Comparison of ENCODE assay signal across 8 cellular contexts in the genomic region with DNA sequence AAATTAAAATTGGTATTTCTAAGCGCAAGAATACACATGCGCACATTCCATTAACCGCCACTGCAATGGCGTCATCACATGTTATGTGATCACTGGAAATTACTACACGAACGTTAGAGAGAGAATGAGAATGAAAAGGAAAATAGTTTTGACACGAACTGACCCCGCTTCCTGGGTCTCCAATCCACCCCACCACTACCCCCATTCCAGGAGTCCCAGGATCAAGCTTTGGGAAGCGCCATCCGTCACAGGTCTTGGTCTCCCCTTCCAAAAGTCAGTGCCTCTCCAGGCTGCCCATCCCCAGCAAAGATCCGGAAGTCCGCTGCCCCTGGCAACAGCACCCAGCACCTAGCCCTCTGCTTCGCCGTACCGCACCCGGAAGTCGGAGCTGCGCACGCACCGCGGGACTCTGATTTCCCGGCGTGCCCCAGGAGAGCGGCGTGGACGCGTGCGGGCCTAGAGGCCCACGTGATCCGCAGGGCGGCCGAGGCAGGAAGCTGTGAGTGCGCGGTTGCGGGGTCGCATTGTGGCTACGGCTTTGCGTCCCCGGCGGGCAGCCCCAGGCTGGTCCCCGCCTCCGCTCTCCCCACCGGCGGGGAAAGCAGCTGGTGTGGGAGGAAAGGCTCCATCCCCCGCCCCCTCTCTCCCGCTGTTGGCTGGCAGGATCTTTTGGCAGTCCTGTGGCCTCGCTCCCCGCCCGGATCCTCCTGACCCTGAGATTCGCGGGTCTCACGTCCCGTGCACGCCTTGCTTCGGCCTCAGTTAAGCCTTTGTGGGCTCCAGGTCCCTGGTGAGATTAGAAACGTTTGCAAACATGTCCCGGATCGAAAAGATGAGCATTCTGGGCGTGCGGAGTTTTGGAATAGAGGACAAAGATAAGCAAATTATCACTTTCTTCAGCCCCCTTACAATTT. TPM values are rescaled to one million over a fixed set of nuclear protein-coding genes. Genes with fewer than 3 reads are reported as not detected.
A peak's percentile ranks its signal among the peaks of the same experiment; 100 is the strongest.
DNase-seq lines count a peak whose midpoint lies in the region; ATAC-seq and TF ChIP-seq lines count a peak whose summit lies in the region.

A gene (plus strand): TSS at position 467 of the 914 bp plus-strand sequence. CDS start 348 bp downstream, at position 815.

- H3K4me1 Mint-ChIP-seq in activated CD4-positive, alpha-beta T cell treated with anti-CD3 and anti-CD28 coated beads, Interleukin-2, amount 10 ng/mL, durations not matched to agents 24 days and 14 days: peaks cover 25% of the 10 kb centered on the region

- ATAC-seq in GM19324 (IDR thresholded peaks at IDR 0.05; ENCODE audit: low FRiP score, unreplicated experiment) (peak; percentile 98), HG03460 (IDR thresholded peaks at IDR 0.05; ENCODE audit: unreplicated experiment) (peak; percentile 96), left colon (peak; percentile 97)

- peaks cover 21% of the 10 kb centered on the region for H3K36me3 ChIP-seq in BLaER1

- H3K9ac ChIP-seq in BLaER1: peak within 1 kb of the TSS; percentile 88

- peak within 1 kb of the TSS; percentile 94 for H3K27ac Mint-ChIP-seq in activated CD4-positive, alpha-beta T cell treated with anti-CD3 and anti-CD28 coated beads, Interleukin-2, amount 10 ng/mL, durations not matched to agents 24 days and 14 days

- peak within 1 kb of the TSS; percentile 89 for H3K4me3 Mint-ChIP-seq in activated CD4-positive, alpha-beta T cell treated with anti-CD3 and anti-CD28 coated beads, Interleukin-2, amount 10 ng/mL, durations not matched to agents 24 days and 14 days

- DNase-seq in NCI-H526 (lab: John Stamatoyannopoulos, UW) (peak; percentile 79 to 92), coronary artery (ENCODE audit: low spot score) (peak; percentile 95), left colon (peak; percentile 95 to 98)
- DNase-seq in activated CD4-positive, alpha-beta T cell treated with anti-CD3 and anti-CD28 coated beads, Interleukin-2, amount 10 ng/mL, durations not matched to agents 24 days and 14 days: peak; percentile 98
- DNase-seq in stimulated activated CD4-positive, alpha-beta T cell treated with anti-CD3 and anti-CD28 coated beads, Interleukin-1b, Interleukin-23, amount 100 ng/mL, for 4 hours (ENCODE audit: low read depth in 2 of 2): peak; percentile 86 to 88

- H3K27ac ChIP-seq in BLaER1 (peak within 1 kb of the TSS; percentile 91), coronary artery (peak within 1 kb of the TSS; percentile 81 to 89)

- no peaks in the 10 kb centered on the region for H3K9me3 Mint-ChIP-seq in activated CD4-positive, alpha-beta T cell treated with anti-CD3 and anti-CD28 coated beads, Interleukin-2, amount 10 ng/mL, durations not matched to agents 24 days and 14 days

- peak within 1 kb of the TSS; percentile 84 for H3K4me2 ChIP-seq in BLaER1

- TF ChIP-seq CTCF in coronary artery (IDR thresholded peaks at IDR 0.05): no peak

- intact Hi-C loops in activated CD4-positive, alpha-beta T cell treated with anti-CD3 and anti-CD28 coated beads, Interleukin-2, amount 10 ng/mL, durations not matched to agents 24 days and 14 days (cut with micrococcal nuclease): loop anchor here (1.0 to 2.0 kb wide), 3 partner anchors 7 to 31 kb away; no protein-coding TSS in a partner anchor
- intact Hi-C loops in left colon (cut with DNase I, micrococcal nuclease): no loop called here

- H3K27me3 ChIP-seq in BLaER1: no peaks in the 10 kb centered on the region

- peak within 1 kb of the TSS; percentile 75 for H3K4me3 ChIP-seq in BLaER1
- H3K4me3 ChIP-seq in coronary artery: peak within 1 kb of the TSS; percentile 84

- H3K9me3 ChIP-seq in BLaER1: no peaks in the 10 kb centered on the region

- peaks cover 7% of the 10 kb centered on the region for H3K36me3 Mint-ChIP-seq in activated CD4-positive, alpha-beta T cell treated with anti-CD3 and anti-CD28 coated beads, Interleukin-2, amount 10 ng/mL, durations not matched to agents 24 days and 14 days (ENCODE audit: low read depth)

- no peaks in the 10 kb centered on the region for H3K27me3 Mint-ChIP-seq in activated CD4-positive, alpha-beta T cell treated with anti-CD3 and anti-CD28 coated beads, Interleukin-2, amount 10 ng/mL, durations not matched to agents 24 days and 14 days

- peaks cover 20% of the 10 kb centered on the region for H3K4me1 ChIP-seq in BLaER1

- H4K20me1 ChIP-seq in BLaER1: no peaks in the 10 kb centered on the region

RNA-seq across cellular contexts. Expression of the gene that starts here (rescaled TPM):
- 37.4 and 39.5 TPM in 2 replicates for total RNA-seq in activated CD4-positive, alpha-beta T cell treated with anti-CD3 and anti-CD28 coated beads, Interleukin-2, amount 10 ng/mL, durations not matched to agents 24 days and 14 days
- total RNA-seq in left colon: 10 to 100 TPM; 35.9 to 36.3 TPM

Comparison
In these comparisons a context has a peak if more than half of its experiments do, and no peak if none do; other contexts are left out.
1. Peak in every context shown above with its lines: DNase-seq, ATAC-seq, H3K4me3 ChIP-seq and H3K27ac ChIP-seq.